ENCODE assay signal across 2 cellular contexts in the genomic region with DNA sequence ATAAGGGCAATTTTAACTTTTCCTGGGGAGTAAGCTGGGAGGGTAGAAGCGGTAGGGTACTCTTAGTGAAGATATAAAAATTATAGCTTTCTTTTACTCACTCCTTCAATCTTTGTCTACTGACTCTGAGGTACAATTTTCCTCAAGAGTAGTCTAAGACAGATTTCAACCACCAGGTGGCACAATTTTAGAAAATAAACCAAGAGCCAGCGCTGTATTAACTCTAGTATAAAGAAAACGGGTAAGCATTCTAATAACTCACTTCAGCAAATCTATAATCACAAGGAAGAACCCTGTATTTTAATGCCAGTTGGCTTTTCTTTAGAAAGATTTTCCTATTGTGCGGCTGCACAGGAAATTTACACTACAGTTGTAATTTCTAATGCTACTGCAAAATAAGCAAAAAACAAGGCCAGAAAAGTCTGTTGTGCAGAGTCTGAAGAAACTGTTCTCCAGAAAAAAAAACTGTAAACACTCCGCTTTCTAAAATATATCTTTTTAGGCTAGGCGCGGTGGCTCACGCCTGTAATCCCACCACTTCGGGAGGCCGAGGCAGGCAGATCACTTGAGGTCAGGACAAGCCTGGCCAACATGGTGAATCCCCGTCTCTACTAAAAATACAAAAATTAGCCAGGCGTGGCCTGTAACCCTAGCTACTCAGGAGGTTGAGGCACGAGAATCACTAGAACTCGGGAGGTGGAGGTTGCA.
A peak's percentile ranks its signal among the peaks of the same experiment; 100 is the strongest.
TF ChIP-seq lines count a peak whose summit lies in the region.

No MANE protein-coding gene starts in this region.

TF ChIP-seq in K562, 482 proteins besides CTCF, POLR2A, EP300 and RAD21 (continued from another document):
- 0 out of 2 replicates have a peak, but pooled peaks have one; percentile 11 for TF ChIP-seq NCOA6 (IDR thresholded peaks at IDR 0.05)
- TF ChIP-seq IRF2 (CRISPR knock-in tag; IDR thresholded peaks at IDR 0.05) = no peak

TF ChIP-seq in HepG2, 621 proteins besides CTCF, POLR2A, EP300 and RAD21 (continued from another document):
- TF ChIP-seq RXRB (CRISPR knock-in tag; IDR thresholded peaks at IDR 0.05; ENCODE audit: borderline replicate concordance) = 0 out of 2 replicates have a peak, but pooled peaks have one; percentile 12
- TF ChIP-seq ZNF235 (CRISPR knock-in tag; IDR thresholded peaks at IDR 0.05; ENCODE audit: borderline replicate concordance) = no peak
- TF ChIP-seq SP2 (CRISPR knock-in tag; IDR thresholded peaks at IDR 0.05) = no peak
- no peak for TF ChIP-seq RBM39 (IDR thresholded peaks at IDR 0.05; ENCODE audit: low read depth, low read length, poor library complexity, severe bottlenecking)
